In the genomic region with DNA sequence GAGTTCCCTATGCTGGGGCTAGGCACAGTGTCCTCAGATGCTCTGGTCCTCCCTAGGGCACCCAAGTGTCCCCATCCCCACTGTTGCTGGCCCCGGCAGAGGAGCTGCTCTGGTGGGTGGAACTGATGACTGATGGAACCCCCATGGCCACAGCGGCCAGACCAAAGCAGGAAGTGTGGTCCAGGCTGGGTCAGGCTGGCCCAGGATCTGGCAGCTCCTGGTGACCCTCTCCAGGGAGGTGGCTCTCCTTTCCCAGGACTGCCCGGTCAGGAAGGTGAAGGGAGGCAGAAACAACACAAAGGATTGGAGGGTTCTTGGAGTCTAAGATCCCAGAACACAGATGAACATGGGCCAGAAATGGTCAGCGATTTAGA, we compare ENCODE assay signal across 13 cellular contexts. TPM values are rescaled to one million over a fixed set of nuclear protein-coding genes. Genes with fewer than 3 reads are reported as not detected.
DNase-seq lines count a peak whose midpoint lies in the region; ATAC-seq and TF ChIP-seq lines count a peak whose summit lies in the region.
"Had no signal": no experiment of that assay in that cellular context is flagged by ENCODE, and none has a peak within 500 bp of the region (broad histone marks: within the 10 kb centered on the region; RNA-seq: fewer than 3 reads in every experiment).

No MANE protein-coding gene starts in this region.

- peak overlapping the region; percentile 74 for H3K4me3 ChIP-seq in iPS-18c (ENCODE audit: insufficient read depth, low read depth, low read length)
- H3K4me3 ChIP-seq: lung had no signal

- TF ChIP-seq CTCF in WTC11 (IDR thresholded peaks at IDR 0.05): no peak

- DNase-seq in activated naive CD4-positive, alpha-beta T cell treated with anti-CD3 and anti-CD28 coated beads for 36 hours: no peak
- no peak for DNase-seq in activated naive CD4-positive, alpha-beta T cell (lab: John Stamatoyannopoulos, UW)
- DNase-seq in WTC11 (ENCODE audit: low spot score): no peak
- no peak for DNase-seq in NCI-H1694 (lab: John Stamatoyannopoulos, UW)
- no peak for DNase-seq in DMS53 treated with DMSO at 0.1 percent for 48 hours (lab: John Stamatoyannopoulos, UW; ENCODE audit: unreplicated experiment)
- no peak for DNase-seq in DMS153 (lab: John Stamatoyannopoulos, UW)
- DNase-seq: foreskin keratinocyte, MV-4-11, SW 1271 had no signal

- H3K27ac Mint-ChIP-seq in activated naive CD4-positive, alpha-beta T cell treated with anti-CD3 and anti-CD28 coated beads for 36 hours: no peak overlapping the region
- no peak overlapping the region for H3K27ac Mint-ChIP-seq in WTC11
- peak overlapping the region; percentile 25 for H3K27ac Mint-ChIP-seq in stimulated activated memory B cell treated with anti-CD40 and anti-IgM and Interleukin-4, amounts not matched to agents 10 μg/mL and 1 μg/mL and 100 μg/mL, for 72 hours

- ATAC-seq in WTC11: no peak
- no peak for ATAC-seq in stimulated activated memory B cell treated with anti-CD40 and anti-IgM and Interleukin-4, amounts not matched to agents 10 μg/mL and 1 μg/mL and 100 μg/mL, for 72 hours

- H3K36me3 Mint-ChIP-seq in activated naive CD4-positive, alpha-beta T cell treated with anti-CD3 and anti-CD28 coated beads for 36 hours (ENCODE audit: low read depth): no peaks in the 10 kb centered on the region
- H3K36me3 Mint-ChIP-seq in WTC11: no peaks in the 10 kb centered on the region
- no peaks in the 10 kb centered on the region for H3K36me3 Mint-ChIP-seq in stimulated activated memory B cell treated with anti-CD40 and anti-IgM and Interleukin-4, amounts not matched to agents 10 μg/mL and 1 μg/mL and 100 μg/mL, for 72 hours

- no peaks in the 10 kb centered on the region for H3K9me3 Mint-ChIP-seq in activated naive CD4-positive, alpha-beta T cell treated with anti-CD3 and anti-CD28 coated beads for 36 hours
- no peaks in the 10 kb centered on the region for H3K9me3 Mint-ChIP-seq in WTC11
- H3K9me3 Mint-ChIP-seq in stimulated activated memory B cell treated with anti-CD40 and anti-IgM and Interleukin-4, amounts not matched to agents 10 μg/mL and 1 μg/mL and 100 μg/mL, for 72 hours: no peaks in the 10 kb centered on the region

- peaks cover 35% of the 10 kb centered on the region for H3K27me3 Mint-ChIP-seq in activated naive CD4-positive, alpha-beta T cell treated with anti-CD3 and anti-CD28 coated beads for 36 hours (ENCODE audit: low read depth)
- H3K27me3 Mint-ChIP-seq in WTC11 (ENCODE audit: low read depth): peaks cover 26% of the 10 kb centered on the region
- peaks cover 71% of the 10 kb centered on the region for H3K27me3 Mint-ChIP-seq in stimulated activated memory B cell treated with anti-CD40 and anti-IgM and Interleukin-4, amounts not matched to agents 10 μg/mL and 1 μg/mL and 100 μg/mL, for 72 hours

- POLR2A ChIA-PET in WTC11 (lab: Charles Lee): interaction anchor here (0.9 kb wide), 1 partner anchor 58 kb away, joined by 3 read pairs; the partner anchor contains the start of genes SNRNP40 and ZCCHC17

- no peaks in the 10 kb centered on the region for H3K9me3 ChIP-seq in iPS-18c (ENCODE audit: control insufficient read depth, insufficient read depth, low read length)
- H3K9me3 ChIP-seq: BLaER1 had no signal

- CTCF ChIA-PET in activated naive CD4-positive, alpha-beta T cell treated with anti-CD3 and anti-CD28 coated beads for 36 hours (lab: Charles Lee): no interaction called here
- CTCF ChIA-PET in WTC11 (lab: Charles Lee): interaction anchor here (1.2 to 1.6 kb wide), 2 partner anchors 53 to 55 kb away, joined by 5 to 10 read pairs; no protein-coding TSS in a partner anchor

- peak overlapping the region; percentile 28 for H3K4me3 Mint-ChIP-seq in activated naive CD4-positive, alpha-beta T cell treated with anti-CD3 and anti-CD28 coated beads for 36 hours
- peak overlapping the region; percentile 75 for H3K4me3 Mint-ChIP-seq in WTC11
- H3K4me3 Mint-ChIP-seq in stimulated activated memory B cell treated with anti-CD40 and anti-IgM and Interleukin-4, amounts not matched to agents 10 μg/mL and 1 μg/mL and 100 μg/mL, for 72 hours: peak overlapping the region; percentile 28

- intact Hi-C loops in activated naive CD4-positive, alpha-beta T cell treated with anti-CD3 and anti-CD28 coated beads for 36 hours (cut with micrococcal nuclease): no loop called here

- H3K4me1 Mint-ChIP-seq in activated naive CD4-positive, alpha-beta T cell treated with anti-CD3 and anti-CD28 coated beads for 36 hours (ENCODE audit: low read depth): peaks cover 10% of the 10 kb centered on the region
- H3K4me1 Mint-ChIP-seq in WTC11: peaks cover 25% of the 10 kb centered on the region
- peaks cover 8% of the 10 kb centered on the region for H3K4me1 Mint-ChIP-seq in stimulated activated memory B cell treated with anti-CD40 and anti-IgM and Interleukin-4, amounts not matched to agents 10 μg/mL and 1 μg/mL and 100 μg/mL, for 72 hours

TF ChIP-seq in WTC11, 78 proteins besides CTCF, POLR2A, EP300 and RAD21:
- TF ChIP-seq ZMAT4 (CRISPR knock-in tag; IDR thresholded peaks at IDR 0.05) (no peak), ETV6 (CRISPR knock-in tag; IDR thresholded peaks at IDR 0.05) (0 out of 2 replicates have a peak, but pooled peaks have one; percentile 6), ZNF121 (CRISPR knock-in tag; IDR thresholded peaks at IDR 0.05) (peak; percentile 61; the same call in 1 of the 2 replicates)

RNA-seq across cellular contexts. Expression of gene NKAIN1, which starts 1.1 kb away (rescaled TPM):
- total RNA-seq in activated naive CD4-positive, alpha-beta T cell treated with anti-CD3 and anti-CD28 coated beads for 36 hours: not detected
- 34.0 to 36.8 TPM (median 35.3 TPM) in 3 replicates for total RNA-seq in WTC11 (2021)
- total RNA-seq: foreskin keratinocyte, lung had no signal

RNA-seq across cellular contexts. Expression of gene SNRNP40, which starts 58.0 kb away (rescaled TPM):
- total RNA-seq in activated naive CD4-positive, alpha-beta T cell treated with anti-CD3 and anti-CD28 coated beads for 36 hours: 100 to 1,000 TPM; 101 to 106 TPM
- 102 to 103 TPM (median 103 TPM) in 3 replicates for total RNA-seq in WTC11 (2021)

RNA-seq across cellular contexts. Expression of gene ZCCHC17, which starts 58.2 kb away (rescaled TPM):
- total RNA-seq in activated naive CD4-positive, alpha-beta T cell treated with anti-CD3 and anti-CD28 coated beads for 36 hours: 10 to 100 TPM; 20.8 to 21.2 TPM
- total RNA-seq in WTC11 (2021): 40.6 to 42.0 TPM (median 40.7 TPM) in 3 replicates

Comparison
In these comparisons a context has a peak if more than half of its experiments do, and no peak if none do; other contexts are left out.
1. RNA of gene NKAIN1, which starts 1.1 kb away (total RNA-seq): 34.0 to 36.8 TPM in WTC11; not detected in activated naive CD4-positive, alpha-beta T cell treated with anti-CD3 and anti-CD28 coated beads for 36 hours; every median in the first group is over 10 times any median in the second.
2. Peak in every context shown above with its lines, with median percentiles within 50 percentile points of each other: H3K4me3 Mint-ChIP-seq.